20 cellular contexts compared by ENCODE assay signal in the genomic region with DNA sequence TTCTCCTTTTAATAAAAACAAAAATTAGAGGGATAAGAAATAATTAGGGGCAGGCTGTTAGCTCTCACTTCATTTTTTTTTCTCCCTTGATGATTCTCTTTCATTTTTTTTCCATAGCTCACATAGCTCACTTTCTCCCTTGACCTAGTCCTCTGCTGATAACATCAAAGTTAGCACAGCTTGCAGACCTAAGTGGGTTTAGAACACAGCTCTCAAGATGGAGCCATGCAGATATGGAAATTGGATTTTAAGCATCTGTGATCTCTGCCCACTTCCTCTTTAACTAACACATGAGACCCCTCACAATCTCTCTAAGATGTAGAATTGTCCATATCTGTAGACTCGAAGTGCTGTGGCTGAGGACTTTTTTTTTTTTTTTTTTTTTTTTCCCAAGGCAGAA.
DNase-seq lines count a peak whose midpoint lies in the region; ATAC-seq and TF ChIP-seq lines count a peak whose summit lies in the region.
"Had no signal": no experiment of that assay in that cellular context is flagged by ENCODE, and none has a peak within 500 bp of the region (broad histone marks: within the 10 kb centered on the region; RNA-seq: fewer than 3 reads in every experiment).

No MANE protein-coding gene starts in this region.

- no peak overlapping the region for H3K27ac Mint-ChIP-seq in glutamatergic neuron (ENCODE audit: unreplicated experiment)
- H3K27ac Mint-ChIP-seq: CD14-positive monocyte; T-helper 1 cell treated with Interleukin-12 subunit alpha and Interleukin-12 subunit beta and Interleukin-4 antibody, amounts not matched to agents 30 μg/mL and 1 μg/mL, for 36 hours had no signal

- H3K4me3 ChIP-seq in Loucy (ENCODE audit: low read length, poor library complexity, severe bottlenecking) (no peak overlapping the region), mesendoderm (ENCODE audit: low read length) (no peak overlapping the region), upper lobe of left lung (no peak overlapping the region)
- H3K4me3 ChIP-seq: K562, Peyer's patch had no signal

- no peaks in the 10 kb centered on the region for H3K9me2 ChIP-seq in Loucy (replicated peaks; ENCODE audit: low read depth, low read length)

- no peak overlapping the region for H3K23ac ChIP-seq in mesendoderm (ENCODE audit: low read length)

- DNase-seq in CMK (ENCODE audit: low read depth) (peak; percentile 27), OCI-M1 (lab: John Stamatoyannopoulos, UW) (peak; percentile 23), mesendoderm (peak; percentile 46), upper lobe of left lung (no peak), glutamatergic neuron (no peak)
- DNase-seq: AML-193; DMS53; EL; GF-D8; NCI-H1105; NCI-H2081; NCI-H446; NK-92 treated with Interleukin-12 subunit alpha and Interleukin-12 subunit beta, amount 100 ng/mL, for 24 hours; Peyer's patch had no signal

- peak overlapping the region; percentile 54 for H3K4me2 ChIP-seq in Loucy (ENCODE audit: low read depth, low read length, poor library complexity, severe bottlenecking)
- no peak overlapping the region for H3K4me2 ChIP-seq in mesendoderm (ENCODE audit: low read length)

- H3K9me3 Mint-ChIP-seq in glutamatergic neuron (ENCODE audit: unreplicated experiment): peaks cover 7% of the 10 kb centered on the region

- peaks cover 9% of the 10 kb centered on the region; the same call in 1 of the 2 replicates for H3F3A ChIP-seq in Loucy (ENCODE audit: low read depth)

- H3K4ac ChIP-seq in mesendoderm (ENCODE audit: low read depth, low read length): no peak overlapping the region

- H3K36me3 ChIP-seq in Loucy (ENCODE audit: insufficient read depth, low read length): peaks cover 15% of the 10 kb centered on the region; the same call in 1 of the 2 replicates
- no peaks in the 10 kb centered on the region for H3K36me3 ChIP-seq in mesendoderm (ENCODE audit: control insufficient read depth, insufficient read depth, low read length)
- no peaks in the 10 kb centered on the region for H3K36me3 ChIP-seq in upper lobe of left lung
- H3K36me3 ChIP-seq: Peyer's patch had no signal

- H3K79me1 ChIP-seq in mesendoderm (ENCODE audit: low read length): peaks cover 5% of the 10 kb centered on the region

- no peak overlapping the region for H2AFZ ChIP-seq in Loucy (ENCODE audit: low read length)

- ATAC-seq in GM21447 (IDR thresholded peaks at IDR 0.05; ENCODE audit: unreplicated experiment) (no peak), GM18867 (IDR thresholded peaks at IDR 0.05; ENCODE audit: unreplicated experiment) (no peak), upper lobe of left lung (ENCODE audit: low FRiP score in 2 of 2) (no peak)
- ATAC-seq: K562 had no signal

- peaks cover 61% of the 10 kb centered on the region for H4K20me1 ChIP-seq in Loucy (ENCODE audit: insufficient read depth, low read length, poor library complexity, severe bottlenecking)

- H3K9ac ChIP-seq in Loucy (ENCODE audit: low read depth, low read length, poor library complexity, severe bottlenecking) (no peak overlapping the region), mesendoderm (ENCODE audit: low read length) (no peak overlapping the region)

- TF ChIP-seq CTCF in Loucy (conservative IDR thresholded peaks at IDR 0.05; ENCODE audit: low read length): no peak
- no peak for TF ChIP-seq CTCF in upper lobe of left lung (IDR thresholded peaks at IDR 0.05)
- TF ChIP-seq CTCF in glutamatergic neuron (IDR thresholded peaks at IDR 0.05; ENCODE audit: partially characterized antibody, unreplicated experiment): no peak

- H3K4me1 Mint-ChIP-seq in glutamatergic neuron (ENCODE audit: low read depth, unreplicated experiment): peaks cover 23% of the 10 kb centered on the region

- no peak for TF ChIP-seq EP300 in upper lobe of left lung (IDR thresholded peaks at IDR 0.05)

- H3K27me3 ChIP-seq in Loucy (ENCODE audit: insufficient read depth, low read length, poor library complexity, severe bottlenecking) (no peaks in the 10 kb centered on the region), mesendoderm (ENCODE audit: insufficient read depth, low read length, poor library complexity) (no peaks in the 10 kb centered on the region), upper lobe of left lung (no peaks in the 10 kb centered on the region)
- H3K27me3 ChIP-seq: Peyer's patch had no signal

- H3K27ac ChIP-seq in mesendoderm (ENCODE audit: low read depth, low read length): no peak overlapping the region
- no peak overlapping the region for H3K27ac ChIP-seq in upper lobe of left lung
- H3K27ac ChIP-seq: Peyer's patch had no signal

- H3K79me2 ChIP-seq in Loucy (ENCODE audit: insufficient read depth, low read length) (peaks cover 75% of the 10 kb centered on the region), mesendoderm (ENCODE audit: control insufficient read depth, insufficient read depth, low read length) (peaks cover 12% of the 10 kb centered on the region)

- WGBS in mesendoderm (ENCODE audit: extremely low coverage, insufficient coverage, low lambda C conversion rate): no CpG with 5 or more reads among the region's 1 CpG
- 50 to 74% methylated on average over 1 of the region's 1 CpG for WGBS in upper lobe of left lung, 2 donors

- H4K5ac ChIP-seq in mesendoderm (ENCODE audit: low read length): no peak overlapping the region

- peaks cover 11% of the 10 kb centered on the region for H3K36me3 Mint-ChIP-seq in glutamatergic neuron (ENCODE audit: unreplicated experiment)

- no peak overlapping the region for H2BK5ac ChIP-seq in mesendoderm (ENCODE audit: low read length)

- H2BK120ac ChIP-seq in mesendoderm (ENCODE audit: low read depth, low read length): no peak overlapping the region

- H3K18ac ChIP-seq in mesendoderm (ENCODE audit: low read length): no peak overlapping the region

- H2AK5ac ChIP-seq in mesendoderm (ENCODE audit: low read length): no peak overlapping the region

- no peak overlapping the region for H4K8ac ChIP-seq in mesendoderm (ENCODE audit: low read depth, low read length)

- peaks cover 59% of the 10 kb centered on the region for H3K4me1 ChIP-seq in Loucy (ENCODE audit: insufficient read depth, low read length, poor library complexity, severe bottlenecking)
- H3K4me1 ChIP-seq in mesendoderm (ENCODE audit: control insufficient read depth, low read depth, low read length): peaks cover 2% of the 10 kb centered on the region
- peaks cover 12 to 16% (median 15%) of the 10 kb centered on the region in 4 donors for H3K4me1 ChIP-seq in upper lobe of left lung

- H3K56ac ChIP-seq in mesendoderm (ENCODE audit: low read length): no peak overlapping the region

- no peak overlapping the region for H3K4me3 Mint-ChIP-seq in glutamatergic neuron (ENCODE audit: unreplicated experiment)
- H3K4me3 Mint-ChIP-seq: CD14-positive monocyte; T-helper 1 cell treated with Interleukin-12 subunit alpha and Interleukin-12 subunit beta and Interleukin-4 antibody, amounts not matched to agents 30 μg/mL and 1 μg/mL, for 36 hours had no signal

- no peak overlapping the region for H2BK15ac ChIP-seq in mesendoderm (replicated peaks; ENCODE audit: low read depth)

- H3K9me3 ChIP-seq in Loucy (ENCODE audit: insufficient read depth, low read depth, low read length): no peaks in the 10 kb centered on the region
- H3K9me3 ChIP-seq in upper lobe of left lung: no peaks in the 10 kb centered on the region
- H3K9me3 ChIP-seq: Peyer's patch had no signal

- TF ChIP-seq POLR2A in upper lobe of left lung (IDR thresholded peaks at IDR 0.05): no peak

- peaks cover 5% of the 10 kb centered on the region for H3K27me3 Mint-ChIP-seq in glutamatergic neuron (ENCODE audit: unreplicated experiment)

Comparison
In these comparisons a context has a peak if more than half of its experiments do, and no peak if none do; other contexts are left out.
1. DNase-seq: peak in CMK (single experiment), OCI-M1 (single experiment) and mesendoderm (single experiment); none in upper lobe of left lung (0 of 2) and glutamatergic neuron (single experiment).